In the genomic region with DNA sequence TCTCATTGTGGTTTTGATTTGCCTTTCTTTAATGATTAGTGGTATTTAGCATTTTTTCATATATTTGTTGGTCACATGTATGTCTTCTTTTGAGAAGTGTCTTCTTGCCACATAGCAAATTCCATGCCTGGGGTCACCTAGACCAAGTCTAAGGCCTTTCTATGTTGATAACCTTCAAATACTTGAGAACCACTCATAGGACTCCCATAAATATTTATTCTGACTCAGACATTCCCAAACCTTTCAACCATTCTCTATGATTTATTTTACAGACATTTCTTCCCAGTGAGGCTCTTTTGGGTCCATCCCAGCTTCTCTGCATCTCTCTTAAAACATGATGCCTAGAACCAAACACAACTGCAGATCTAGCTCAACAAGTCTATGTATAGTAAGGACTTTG, we compare ENCODE assay signal across 23 cellular contexts.
A peak's percentile ranks its signal among the peaks of the same experiment; 100 is the strongest.
DNase-seq lines count a peak whose midpoint lies in the region; ATAC-seq and TF ChIP-seq lines count a peak whose summit lies in the region.
"Had no signal": no experiment of that assay in that cellular context is flagged by ENCODE, and none has a peak within 500 bp of the region (broad histone marks: within the 10 kb centered on the region; RNA-seq: fewer than 3 reads in every experiment).

No MANE protein-coding gene starts in this region.

- H3K4me3 ChIP-seq in foreskin fibroblast (ENCODE audit: low read depth in 1 of 2, low read length in 2 of 2): no peak overlapping the region
- H3K4me3 ChIP-seq: esophagus squamous epithelium had no signal

- H3K9me3 Mint-ChIP-seq in T-helper 1 cell treated with Interleukin-12 subunit alpha and Interleukin-12 subunit beta and Interleukin-4 antibody, amounts not matched to agents 30 μg/mL and 1 μg/mL, for 36 hours: peaks cover 8% of the 10 kb centered on the region
- H3K9me3 Mint-ChIP-seq: CD4-positive, alpha-beta T cell had no signal

- H3K27ac Mint-ChIP-seq in T-helper 1 cell treated with Interleukin-12 subunit alpha and Interleukin-12 subunit beta and Interleukin-4 antibody, amounts not matched to agents 30 μg/mL and 1 μg/mL, for 36 hours: peak overlapping the region; percentile 1
- H3K27ac Mint-ChIP-seq: CD4-positive, alpha-beta T cell; naive thymus-derived CD4-positive, alpha-beta T cell; progenitor cell of endocrine pancreas; type B pancreatic cell had no signal

- peaks cover 23% of the 10 kb centered on the region for H3K36me3 Mint-ChIP-seq in T-helper 1 cell treated with Interleukin-12 subunit alpha and Interleukin-12 subunit beta and Interleukin-4 antibody, amounts not matched to agents 30 μg/mL and 1 μg/mL, for 36 hours (ENCODE audit: low read depth)
- H3K36me3 Mint-ChIP-seq: type B pancreatic cell had no signal

- H3K4me3 Mint-ChIP-seq in T-helper 1 cell treated with Interleukin-12 subunit alpha and Interleukin-12 subunit beta and Interleukin-4 antibody, amounts not matched to agents 30 μg/mL and 1 μg/mL, for 36 hours: no peak overlapping the region
- H3K4me3 Mint-ChIP-seq: CD4-positive, alpha-beta T cell; naive thymus-derived CD4-positive, alpha-beta T cell; type B pancreatic cell had no signal

- TF ChIP-seq CTCF in foreskin fibroblast (IDR thresholded peaks at IDR 0.05; ENCODE audit: low read depth, low read length) (no peak), omental fat pad (IDR thresholded peaks at IDR 0.05) (no peak)

- no peaks in the 10 kb centered on the region for H3K27me3 Mint-ChIP-seq in T-helper 1 cell treated with Interleukin-12 subunit alpha and Interleukin-12 subunit beta and Interleukin-4 antibody, amounts not matched to agents 30 μg/mL and 1 μg/mL, for 36 hours (ENCODE audit: low read depth)
- H3K27me3 Mint-ChIP-seq: progenitor cell of endocrine pancreas, type B pancreatic cell had no signal

- ATAC-seq in omental fat pad (ENCODE audit: low FRiP score) (no peak), GM21786 (IDR thresholded peaks at IDR 0.05; ENCODE audit: unreplicated experiment) (no peak)
- ATAC-seq: naive thymus-derived CD4-positive, alpha-beta T cell; stimulated activated naive CD8-positive, alpha-beta T cell treated with anti-CD3 and anti-CD28 coated beads, Interleukin-15, Interleukin-2, amounts not matched to agents 100 U/mL and 50 U/mL, for 24 hours had no signal

- DNase-seq in T-helper 1 cell (no peak), RPMI7951 (ENCODE audit: low read depth) (peak; percentile 16), foreskin fibroblast (peak; percentile 8 to 28), hippocampal formation (lab: John Stamatoyannopoulos, UW) (no peak), omental fat pad (ENCODE audit: low spot score) (no peak), NCI-H82 treated with DMSO at 0.1 percent for 48 hours (lab: John Stamatoyannopoulos, UW; ENCODE audit: unreplicated experiment) (no peak)
- DNase-seq: 8988T; activated CD4-positive, alpha-beta T cell treated with anti-CD3 and anti-CD28 coated beads, Interleukin-2, amount 50 U/mL, for 48 hours; activated gamma-delta T cell treated with Interleukin-2 at 50 U/mL for 16 hours; CD4-positive, alpha-beta T cell; effector memory CD4-positive, alpha-beta T cell; esophagus squamous epithelium; Kasumi-1; naive thymus-derived CD4-positive, alpha-beta T cell; NCI-H1105 treated with DMSO at 0.1 percent for 48 hours; NCI-H526; Right ventricle myocardium superior; stimulated activated CD4-positive, alpha-beta T cell treated with anti-CD3 and anti-CD28 coated beads, Interleukin-2, amount 100 ng/mL, for 24 hours; stimulated activated naive CD8-positive, alpha-beta T cell treated with anti-CD3 and anti-CD28 coated beads, Interleukin-15, Interleukin-2, amounts not matched to agents 100 U/mL and 50 U/mL, for 24 hours had no signal

- peaks cover 46% of the 10 kb centered on the region for H3K4me1 Mint-ChIP-seq in T-helper 1 cell treated with Interleukin-12 subunit alpha and Interleukin-12 subunit beta and Interleukin-4 antibody, amounts not matched to agents 30 μg/mL and 1 μg/mL, for 36 hours (ENCODE audit: low read depth)

Comparison
In these comparisons a context has a peak if more than half of its experiments do, and no peak if none do; other contexts are left out.
1. DNase-seq: peak in RPMI7951 (single experiment) and foreskin fibroblast (2 of 2); none in T-helper 1 cell (0 of 5), hippocampal formation (0 of 2), omental fat pad (single experiment) and NCI-H82 treated with DMSO at 0.1 percent for 48 hours (single experiment).